ENCODE assay signal across 22 cellular contexts in the genomic region with DNA sequence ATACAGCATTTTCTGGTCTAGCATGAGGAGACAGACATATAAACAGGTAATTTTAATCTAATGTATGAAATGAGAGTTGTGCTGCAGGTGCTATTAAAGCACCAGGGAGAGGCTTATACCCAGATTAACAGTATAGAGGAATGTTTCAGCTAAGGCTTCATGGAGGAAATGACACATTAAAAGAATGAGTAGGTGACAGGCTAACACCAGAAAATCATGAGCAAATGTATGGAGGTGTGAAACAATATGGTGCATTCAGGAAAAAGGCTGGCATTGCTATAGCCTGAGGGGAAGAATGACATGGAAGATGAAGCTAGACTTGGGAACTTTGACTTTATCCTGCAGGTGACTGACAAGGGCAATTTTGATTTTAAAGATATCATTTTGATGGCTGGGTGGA. TPM values are rescaled to one million over a fixed set of nuclear protein-coding genes. Genes with fewer than 3 reads are reported as not detected.
DNase-seq lines count a peak whose midpoint lies in the region; ATAC-seq and TF ChIP-seq lines count a peak whose summit lies in the region.
"Had no signal": no experiment of that assay in that cellular context is flagged by ENCODE, and none has a peak within 500 bp of the region (broad histone marks: within the 10 kb centered on the region; RNA-seq: fewer than 3 reads in every experiment).

No MANE protein-coding gene starts in this region.

- no peak for ATAC-seq in T-cell (replicated peaks in 1 of 4)
- peak; percentile 67 for ATAC-seq in stimulated activated naive CD8-positive, alpha-beta T cell treated with anti-CD3 and anti-CD28 coated beads, Interleukin-15, Interleukin-2, amounts not matched to agents 100 U/mL and 50 U/mL, for 24 hours
- ATAC-seq in GM21381 (IDR thresholded peaks at IDR 0.05; ENCODE audit: unreplicated experiment): no peak
- no peak for ATAC-seq in GM21619 (IDR thresholded peaks at IDR 0.05; ENCODE audit: unreplicated experiment)
- ATAC-seq in lower lobe of right lung: no peak
- ATAC-seq: left colon, mucosa of descending colon, sciatic nerve had no signal

- H3K36me3 ChIP-seq in lower lobe of right lung: peaks cover 80% of the 10 kb centered on the region

- intact Hi-C loops in activated naive CD4-positive, alpha-beta T cell treated with anti-CD3 and anti-CD28 coated beads for 36 hours (cut with micrococcal nuclease): no loop called here
- intact Hi-C loops in lower lobe of right lung (cut with DNase I): no loop called here

- H3K4me1 ChIP-seq in lower lobe of right lung: peaks cover 86% of the 10 kb centered on the region

- H3K27ac ChIP-seq in lower lobe of right lung: no peak overlapping the region

- no peaks in the 10 kb centered on the region for H3K9me3 ChIP-seq in lower lobe of right lung
- H3K9me3 ChIP-seq: mucosa of descending colon had no signal

- CTCF ChIA-PET in activated naive CD4-positive, alpha-beta T cell treated with anti-CD3 and anti-CD28 coated beads for 36 hours (lab: Charles Lee): interaction anchor here (0.5 to 1.8 kb wide), 9 partner anchors 17 to 1123 kb away, joined by 3 to 7 read pairs (median 4); no protein-coding TSS in a partner anchor
- CTCF ChIA-PET in activated naive CD4-positive, alpha-beta T cell treated with anti-CD3 and anti-CD28 coated beads, Interleukin-2, amount 10 ng/mL, durations not matched to agents 7 days and 5 days (lab: Charles Lee): interaction anchor here (0.6 to 1.6 kb wide), 4 partner anchors 27 to 287 kb away, joined by 3 to 8 read pairs (median 4); no protein-coding TSS in a partner anchor
- CTCF ChIA-PET in T-cell (lab: Charles Lee): interaction anchor here (0.5 to 1.3 kb wide), 4 partner anchors 27 to 840 kb away, joined by 3 to 5 read pairs (median 4); no protein-coding TSS in a partner anchor

- TF ChIP-seq CTCF in chondrocyte (IDR thresholded peaks at IDR 0.05) (no peak), lower lobe of right lung (IDR thresholded peaks at IDR 0.05) (no peak)

- peak overlapping the region; percentile 25 for H3K27ac Mint-ChIP-seq in activated naive CD4-positive, alpha-beta T cell treated with anti-CD3 and anti-CD28 coated beads for 36 hours
- no peak overlapping the region for H3K27ac Mint-ChIP-seq in activated naive CD4-positive, alpha-beta T cell treated with anti-CD3 and anti-CD28 coated beads, Interleukin-2, amount 10 ng/mL, durations not matched to agents 7 days and 5 days
- H3K27ac Mint-ChIP-seq in T-cell (peak overlapping the region; percentile 25 to 78), chondrocyte (ENCODE audit: unreplicated experiment) (peak overlapping the region; percentile 4)
- H3K27ac Mint-ChIP-seq: activated B cell treated with CpG ODN at 0.5 μM for 24 hours; T-helper 2 cell treated with Interferon-gamma antibody and Interleukin-4, amounts not matched to agents 5 μg/mL and 100 μg/mL, for 36 hours had no signal

- peaks cover 38% of the 10 kb centered on the region for H3K36me3 Mint-ChIP-seq in activated naive CD4-positive, alpha-beta T cell treated with anti-CD3 and anti-CD28 coated beads for 36 hours (ENCODE audit: low read depth)
- H3K36me3 Mint-ChIP-seq in activated naive CD4-positive, alpha-beta T cell treated with anti-CD3 and anti-CD28 coated beads, Interleukin-2, amount 10 ng/mL, durations not matched to agents 7 days and 5 days: peaks cover 53% of the 10 kb centered on the region
- H3K36me3 Mint-ChIP-seq in T-cell (peaks cover 34% of the 10 kb centered on the region), chondrocyte (ENCODE audit: low read depth) (peaks cover 36% of the 10 kb centered on the region)

- H3K4me1 Mint-ChIP-seq in activated naive CD4-positive, alpha-beta T cell treated with anti-CD3 and anti-CD28 coated beads for 36 hours (ENCODE audit: low read depth): peaks cover 36% of the 10 kb centered on the region
- H3K4me1 Mint-ChIP-seq in activated naive CD4-positive, alpha-beta T cell treated with anti-CD3 and anti-CD28 coated beads, Interleukin-2, amount 10 ng/mL, durations not matched to agents 7 days and 5 days: peaks cover 41% of the 10 kb centered on the region
- H3K4me1 Mint-ChIP-seq in T-cell (peaks cover 50 to 65% (median 56%) of the 10 kb centered on the region in 3 donors), chondrocyte (ENCODE audit: low read depth) (peaks cover 67% of the 10 kb centered on the region)

- no peaks in the 10 kb centered on the region for H3K9me3 Mint-ChIP-seq in activated naive CD4-positive, alpha-beta T cell treated with anti-CD3 and anti-CD28 coated beads for 36 hours
- H3K9me3 Mint-ChIP-seq in activated naive CD4-positive, alpha-beta T cell treated with anti-CD3 and anti-CD28 coated beads, Interleukin-2, amount 10 ng/mL, durations not matched to agents 7 days and 5 days: no peaks in the 10 kb centered on the region
- H3K9me3 Mint-ChIP-seq in T-cell (no peaks in the 10 kb centered on the region), chondrocyte (ENCODE audit: low read depth) (no peaks in the 10 kb centered on the region)
- H3K9me3 Mint-ChIP-seq: activated B cell treated with CpG ODN at 0.5 μM for 24 hours; T-helper 2 cell treated with Interferon-gamma antibody and Interleukin-4, amounts not matched to agents 5 μg/mL and 100 μg/mL, for 36 hours had no signal

- no peak overlapping the region for H3K4me3 Mint-ChIP-seq in activated naive CD4-positive, alpha-beta T cell treated with anti-CD3 and anti-CD28 coated beads for 36 hours
- no peak overlapping the region for H3K4me3 Mint-ChIP-seq in activated naive CD4-positive, alpha-beta T cell treated with anti-CD3 and anti-CD28 coated beads, Interleukin-2, amount 10 ng/mL, durations not matched to agents 7 days and 5 days
- peak overlapping the region in 1 of 3 donors; percentile 14 for H3K4me3 Mint-ChIP-seq in T-cell
- no peak overlapping the region for H3K4me3 Mint-ChIP-seq in chondrocyte (ENCODE audit: unreplicated experiment)
- H3K4me3 Mint-ChIP-seq: activated B cell treated with CpG ODN at 0.5 μM for 24 hours; T-helper 2 cell treated with Interferon-gamma antibody and Interleukin-4, amounts not matched to agents 5 μg/mL and 100 μg/mL, for 36 hours had no signal

- H3K4me3 ChIP-seq in lower lobe of right lung: no peak overlapping the region
- H3K4me3 ChIP-seq: mucosa of descending colon had no signal

- POLR2A ChIA-PET in T-cell (lab: Charles Lee): interaction anchor here in 1 of 2 donors (0.6 kb wide), 1 partner anchor 1040 kb away, joined by 3 read pairs; no protein-coding TSS in a partner anchor

- no peak for DNase-seq in activated naive CD4-positive, alpha-beta T cell treated with anti-CD3 and anti-CD28 coated beads for 36 hours
- DNase-seq in activated naive CD4-positive, alpha-beta T cell treated with anti-CD3 and anti-CD28 coated beads, Interleukin-2, amount 10 ng/mL, durations not matched to agents 7 days and 5 days: no peak
- DNase-seq in T-cell (no peak), chondrocyte (ENCODE audit: low spot score) (no peak), lower lobe of right lung (no peak)
- DNase-seq in stimulated activated naive CD8-positive, alpha-beta T cell treated with anti-CD3 and anti-CD28 coated beads, Interleukin-15, Interleukin-2, amounts not matched to agents 100 U/mL and 50 U/mL, for 24 hours: no peak
- DNase-seq: activated B cell treated with CpG ODN at 0.5 μM for 24 hours; anterior cingulate cortex; COR-L47; left colon; mucosa of descending colon; NCI-H1417; NCI-H2227 treated with DMSO at 0.1 percent for 48 hours; stimulated activated CD4-positive, alpha-beta T cell treated with anti-CD3 and anti-CD28 coated beads, Interleukin-2, amount 100 ng/mL, for 24 hours had no signal

- H3K27me3 Mint-ChIP-seq in activated naive CD4-positive, alpha-beta T cell treated with anti-CD3 and anti-CD28 coated beads for 36 hours (ENCODE audit: low read depth): no peaks in the 10 kb centered on the region
- H3K27me3 Mint-ChIP-seq in activated naive CD4-positive, alpha-beta T cell treated with anti-CD3 and anti-CD28 coated beads, Interleukin-2, amount 10 ng/mL, durations not matched to agents 7 days and 5 days: no peaks in the 10 kb centered on the region
- no peaks in the 10 kb centered on the region for H3K27me3 Mint-ChIP-seq in T-cell
- H3K27me3 Mint-ChIP-seq in chondrocyte (ENCODE audit: low read depth): no peaks in the 10 kb centered on the region
- H3K27me3 Mint-ChIP-seq: activated B cell treated with CpG ODN at 0.5 μM for 24 hours had no signal

- no peaks in the 10 kb centered on the region for H3K27me3 ChIP-seq in lower lobe of right lung (ENCODE audit: low read depth)

RNA-seq across cellular contexts. Expression of gene ARPC5, which starts 7.0 kb away (rescaled TPM):
- total RNA-seq in activated naive CD4-positive, alpha-beta T cell treated with anti-CD3 and anti-CD28 coated beads for 36 hours: 100 to 1,000 TPM; 162 to 164 TPM
- total RNA-seq in T-cell (100 to 1,000 TPM in 3 of 5 donors, 10 to 100 TPM in 2; 69.8 to 116 (median 106) TPM), chondrocyte (144 to 193 TPM (median 192 TPM) in 3 replicates), lower lobe of right lung (191 TPM)

RNA-seq across cellular contexts. Expression of gene APOBEC4, which starts 24.6 kb away (rescaled TPM):
- not detected for total RNA-seq in activated naive CD4-positive, alpha-beta T cell treated with anti-CD3 and anti-CD28 coated beads for 36 hours
- not detected for total RNA-seq in T-cell
- total RNA-seq in chondrocyte: not detected in 3 replicates
- 3.0 TPM for total RNA-seq in lower lobe of right lung
- total RNA-seq: activated B cell treated with CpG ODN at 0.5 μM for 24 hours, Daoy, frontal cortex, LHCN-M2, omental fat pad, sciatic nerve had no signal

RNA-seq across cellular contexts. Expression of gene NCF2, which starts 38.3 kb away (rescaled TPM):
- 10 to 100 TPM; 14.0 to 14.3 TPM for total RNA-seq in activated naive CD4-positive, alpha-beta T cell treated with anti-CD3 and anti-CD28 coated beads for 36 hours
- total RNA-seq in T-cell (1 to 10 TPM; 2.9 to 8.7 (median 4.0) TPM), chondrocyte (1.2 to 3.2 TPM (median 2.7 TPM) in 3 replicates), lower lobe of right lung (211 TPM)

Comparison
In these comparisons a context has a peak if more than half of its experiments do, and no peak if none do; other contexts are left out.
1. RNA of gene NCF2, which starts 38.3 kb away (total RNA-seq): 211 TPM in lower lobe of right lung (single experiment); 14.0 to 14.3 TPM in activated naive CD4-positive, alpha-beta T cell treated with anti-CD3 and anti-CD28 coated beads for 36 hours, 2.9 to 8.7 TPM in T-cell and 1.2 to 3.2 TPM in chondrocyte; every median in the first group is over 10 times any median in the second.